1 cellular context compared by ENCODE assay signal in genomic region chr3:197292083-197293042, GRCh38.
A peak's percentile ranks its signal among the peaks of the same experiment; 100 is the strongest.
TF ChIP-seq lines count a peak whose summit lies in the region.

No MANE protein-coding gene starts in this region.

TF ChIP-seq in GM12878, 131 proteins besides CTCF, POLR2A, EP300 and RAD21:
- TF ChIP-seq EED (IDR thresholded peaks at IDR 0.05; ENCODE audit: low read depth) (no peak), GATAD2B (conservative IDR thresholded peaks at IDR 0.05; ENCODE audit: low read depth) (no peak), IKZF2 (IDR thresholded peaks at IDR 0.05) (peak; percentile 45 to 49; a peak in 2 of 4 replicates), MYC (IDR thresholded peaks at IDR 0.05; ENCODE audit: insufficient read depth, insufficient read length, insufficient replicate concordance, low read length, severe bottlenecking) (no peak), KAT2A (conservative IDR thresholded peaks at IDR 0.05; ENCODE audit: control insufficient read depth, low read depth, low read length) (no peak), NFIC (IDR thresholded peaks at IDR 0.05; ENCODE audit: low read depth, low read length) (0 out of 2 replicates have a peak, but pooled peaks have one; percentile 21), SREBF1 (IDR thresholded peaks at IDR 0.05; ENCODE audit: low read length) (no peak), ETV6 (conservative IDR thresholded peaks at IDR 0.05 in 1 of 2, IDR thresholded peaks at IDR 0.05 in 1 of 2; ENCODE audit: borderline replicate concordance in 1 of 2, low read depth in 1 of 2) (0 out of 4 replicates have a peak, but pooled peaks of 1 of the 2 experiments have one; percentile 34), MLLT1 (IDR thresholded peaks at IDR 0.05) (peak; percentile 59; the same call in 1 of the 2 replicates), ATF7 (IDR thresholded peaks at IDR 0.05; ENCODE audit: low read depth) (no peak), SMC3 (IDR thresholded peaks at IDR 0.05; ENCODE audit: borderline replicate concordance, low read length) (no peak), BRCA1 (IDR thresholded peaks at IDR 0.05; ENCODE audit: low read depth, low read length) (no peak), PAX5 (IDR thresholded peaks at IDR 0.05; ENCODE audit: borderline replicate concordance, low read depth, low read length) (no peak), POU2F2 (IDR thresholded peaks at IDR 0.05; ENCODE audit: borderline replicate concordance, low read depth, low read length) (no peak), RAD51 (IDR thresholded peaks at IDR 0.05) (peak; percentile 15; the same call in 1 of the 2 replicates)
